In the genomic region with DNA sequence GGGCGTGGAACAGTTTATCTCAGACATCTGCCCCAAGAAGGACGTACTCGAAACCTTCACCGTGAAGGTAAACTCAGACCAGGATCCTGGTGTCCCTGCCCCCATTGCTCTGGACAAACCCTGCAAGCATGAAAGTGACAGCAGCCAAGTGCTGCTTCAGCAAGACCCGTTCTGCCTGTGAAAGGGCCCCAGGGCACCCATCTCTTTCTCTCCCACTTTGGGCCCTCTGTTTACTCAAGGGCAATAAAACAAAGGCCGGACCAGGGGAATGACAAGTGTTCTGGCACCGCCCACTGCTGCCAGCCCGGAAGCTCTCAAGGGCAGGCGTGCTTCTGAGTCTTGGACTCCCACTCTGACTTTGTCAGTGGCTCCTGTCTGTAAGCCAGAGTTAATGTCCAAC, we compare ENCODE assay signal across 11 cellular contexts. TPM values are rescaled to one million over a fixed set of nuclear protein-coding genes. Genes with fewer than 3 reads are reported as not detected.
DNase-seq lines count a peak whose midpoint lies in the region; ATAC-seq, FAIRE-seq and TF ChIP-seq lines count a peak whose summit lies in the region.
"Had no signal": no experiment of that assay in that cellular context is flagged by ENCODE, and none has a peak within 500 bp of the region (broad histone marks: within the 10 kb centered on the region; RNA-seq: fewer than 3 reads in every experiment).

No MANE protein-coding gene starts in this region.

- H3K4me1 ChIP-seq in HepG2 (ENCODE audit: insufficient read depth, low read length) (peaks cover 66% of the 10 kb centered on the region), right lobe of liver (no peaks in the 10 kb centered on the region), body of pancreas (peaks cover 51% of the 10 kb centered on the region), vagina (peaks cover 57% of the 10 kb centered on the region)

- in situ Hi-C loops in HepG2 (cut with HindIII; ENCODE audit: extremely low pct_ligation_motif_present, low pct_unique_long_range_greater_than_20kb) = no loop called here

- no peak overlapping the region for H2AFZ ChIP-seq in HepG2 (ENCODE audit: low read length)

- peak overlapping the region; percentile 28; the same call in 1 of the 2 replicates for H3K4me2 ChIP-seq in HepG2 (ENCODE audit: low read depth, low read length)

- no peak for TF ChIP-seq CTCF in HepG2 (CRISPR knock-in tag; IDR thresholded peaks at IDR 0.05)
- TF ChIP-seq CTCF in right lobe of liver (IDR thresholded peaks at IDR 0.05) = no peak
- no peak for TF ChIP-seq CTCF in body of pancreas (IDR thresholded peaks at IDR 0.05)
- no peak for TF ChIP-seq CTCF in vagina (IDR thresholded peaks at IDR 0.05)

- H3K4me3 ChIP-seq in HepG2 (replicated peaks in 1 of 3; ENCODE audit: insufficient read depth in 1 of 3, low read depth in 2 of 3, low read length in 3 of 3) (no peak overlapping the region), right lobe of liver (no peak overlapping the region), body of pancreas (no peak overlapping the region), vagina (no peak overlapping the region)

- POLR2A ChIA-PET in HepG2 (lab: Yijun Ruan, JAX) = interaction anchor here (1.3 kb wide), 1 partner anchor 53 kb away, joined by 5 read pairs; no protein-coding TSS in a partner anchor

- H3K36me3 ChIP-seq in HepG2 (replicated peaks in 1 of 2; ENCODE audit: control insufficient read depth in 1 of 2, insufficient read depth in 2 of 2, low read length in 2 of 2) (peaks cover 0 to 5% of the 10 kb centered on the region in 2 experiments; a peak in 2 of 5 replicates), right lobe of liver (peaks cover 0 to 4% (median 1%) of the 10 kb centered on the region in 4 donors), body of pancreas (replicated peaks in 1 of 2; ENCODE audit: insufficient read depth in 1 of 2, low read depth in 2 of 2) (peaks cover 0 to 5% of the 10 kb centered on the region in 2 donors), vagina (peaks cover 0 to 54% of the 10 kb centered on the region in 2 donors)

- no peak overlapping the region for H3K4me3 Mint-ChIP-seq in stimulated activated naive B cell treated with anti-CD40 and anti-IgM and Interleukin-4, amounts not matched to agents 10 μg/mL and 1 μg/mL and 100 μg/mL, for 72 hours
- H3K4me3 Mint-ChIP-seq: T-helper 1 cell treated with Interleukin-12 subunit alpha and Interleukin-12 subunit beta and Interleukin-4 antibody, amounts not matched to agents 30 μg/mL and 1 μg/mL, for 36 hours had no signal

- no peak for TF ChIP-seq EP300 in HepG2 (IDR thresholded peaks at IDR 0.05; ENCODE audit: low read depth in 2 of 2, low read length in 2 of 2)
- no peak for TF ChIP-seq EP300 in HepG2 (CRISPR knock-in tag; IDR thresholded peaks at IDR 0.05; ENCODE audit: borderline replicate concordance)

- no peaks in the 10 kb centered on the region for H3K9me3 Mint-ChIP-seq in stimulated activated naive B cell treated with anti-CD40 and anti-IgM and Interleukin-4, amounts not matched to agents 10 μg/mL and 1 μg/mL and 100 μg/mL, for 72 hours
- H3K9me3 Mint-ChIP-seq: T-helper 1 cell treated with Interleukin-12 subunit alpha and Interleukin-12 subunit beta and Interleukin-4 antibody, amounts not matched to agents 30 μg/mL and 1 μg/mL, for 36 hours had no signal

- no peak overlapping the region for H3K27ac Mint-ChIP-seq in stimulated activated naive B cell treated with anti-CD40 and anti-IgM and Interleukin-4, amounts not matched to agents 10 μg/mL and 1 μg/mL and 100 μg/mL, for 72 hours
- H3K27ac Mint-ChIP-seq: T-helper 1 cell treated with Interleukin-12 subunit alpha and Interleukin-12 subunit beta and Interleukin-4 antibody, amounts not matched to agents 30 μg/mL and 1 μg/mL, for 36 hours had no signal

- no peak for TF ChIP-seq RAD21 in HepG2 (CRISPR knock-in tag; IDR thresholded peaks at IDR 0.05)

- no TSS peak for BruUV-seq in HepG2 (replicated peaks; lab: Mats Ljungman, UMichigan)

- peaks cover 5 to 7% of the 10 kb centered on the region in 2 donors for H3K4me1 Mint-ChIP-seq in stimulated activated naive B cell treated with anti-CD40 and anti-IgM and Interleukin-4, amounts not matched to agents 10 μg/mL and 1 μg/mL and 100 μg/mL, for 72 hours

- TF ChIP-seq POLR2A in HepG2 (IDR thresholded peaks at IDR 0.05; ENCODE audit: insufficient read depth in 1 of 2, low read depth in 2 of 2, low read length in 2 of 2) = no peak
- TF ChIP-seq POLR2A in right lobe of liver (IDR thresholded peaks at IDR 0.05) = no peak
- no peak for TF ChIP-seq POLR2A in body of pancreas (IDR thresholded peaks at IDR 0.05)
- TF ChIP-seq POLR2A in vagina (IDR thresholded peaks at IDR 0.05) = no peak

- H3K27ac ChIP-seq in HepG2 (ENCODE audit: extremely low read length, insufficient read depth, low read length) = no peak overlapping the region
- no peak overlapping the region for H3K27ac ChIP-seq in right lobe of liver
- peak overlapping the region; percentile 17 to 62 (median 54) for H3K27ac ChIP-seq in body of pancreas
- H3K27ac ChIP-seq in vagina = peak overlapping the region; percentile 93

- H3K27me3 ChIP-seq in HepG2 (ENCODE audit: control insufficient read depth in 1 of 2, insufficient read depth in 2 of 2, low read length in 2 of 2) (no peaks in the 10 kb centered on the region; a peak in 1 of 5 replicates), right lobe of liver (no peaks in the 10 kb centered on the region), body of pancreas (no peaks in the 10 kb centered on the region), vagina (no peaks in the 10 kb centered on the region)

- no peaks in the 10 kb centered on the region for H3K9me3 ChIP-seq in HepG2 (ENCODE audit: low read length)
- no peaks in the 10 kb centered on the region for H3K9me3 ChIP-seq in right lobe of liver
- H3K9me3 ChIP-seq in body of pancreas = no peaks in the 10 kb centered on the region
- H3K9me3 ChIP-seq in vagina = no peaks in the 10 kb centered on the region

- no peak for FAIRE-seq in HepG2 (lab: Jason Lieb, UNC)

- no peak overlapping the region for H3K9ac ChIP-seq in HepG2 (ENCODE audit: insufficient read depth, low read depth, low read length)

- CTCF ChIA-PET in HepG2 (lab: Yijun Ruan, JAX; ENCODE audit: low intra/inter-chr PET ratio, low total read pairs) = no interaction called here

- intact Hi-C loops in HepG2 (cut with micrococcal nuclease; ENCODE audit: unreplicated experiment) (no loop called here), right lobe of liver (cut with DNase I) (no loop called here), body of pancreas (cut with DNase I) (no loop called here), vagina (cut with DNase I) (no loop called here)

- no peaks in the 10 kb centered on the region for H4K20me1 ChIP-seq in HepG2 (ENCODE audit: insufficient read depth, low read length)

- H3K36me3 Mint-ChIP-seq in stimulated activated naive B cell treated with anti-CD40 and anti-IgM and Interleukin-4, amounts not matched to agents 10 μg/mL and 1 μg/mL and 100 μg/mL, for 72 hours = peaks cover 19 to 31% of the 10 kb centered on the region in 2 donors

- DNase-seq in HepG2 (ENCODE audit: low spot score) (peak; percentile 74), right lobe of liver (no peak), body of pancreas (peak; percentile 53 to 76 (median 74)), mucosa of gallbladder (ENCODE audit: low spot score) (peak; percentile 41), vagina (ENCODE audit: extremely low spot score in 2 of 2) (no peak), dedifferentiated amniotic fluid mesenchymal stem cell (ENCODE audit: extremely low spot score) (no peak), NCI-H82 (lab: John Stamatoyannopoulos, UW) (no peak)
- DNase-seq in stimulated activated naive B cell treated with anti-CD40 and anti-IgM and Interleukin-4, amounts not matched to agents 10 μg/mL and 1 μg/mL and 100 μg/mL, for 72 hours = no peak
- DNase-seq: activated CD8-positive, alpha-beta memory T cell treated with anti-CD3 and anti-CD28 coated beads, Interleukin-2, amount 50 U/mL, for 48 hours; NCI-H2171 had no signal

- no peaks in the 10 kb centered on the region for H3K79me2 ChIP-seq in HepG2 (ENCODE audit: insufficient read depth, low read length)

- WGBS in HepG2 (ENCODE audit: low lambda C conversion rate) = 37% methylated on average over 8 of the region's 9 CpGs
- WGBS in right lobe of liver (ENCODE audit: insufficient coverage, low coverage, low lambda C conversion rate, missing lambda C conversion rate) = 87% methylated on average over 3 of the region's 9 CpGs
- 40 to 49% methylated on average over 8 to 9 of the region's 9 CpGs for WGBS in body of pancreas, 2 donors

- ATAC-seq in HepG2 (peak; percentile 75), right lobe of liver (no peak), body of pancreas (peak; percentile 55)
- no peak for ATAC-seq in stimulated activated naive B cell treated with anti-CD40 and anti-IgM and Interleukin-4, amounts not matched to agents 10 μg/mL and 1 μg/mL and 100 μg/mL, for 72 hours (replicated peaks)

- H3K27me3 Mint-ChIP-seq in stimulated activated naive B cell treated with anti-CD40 and anti-IgM and Interleukin-4, amounts not matched to agents 10 μg/mL and 1 μg/mL and 100 μg/mL, for 72 hours = peaks cover 0 to 3% of the 10 kb centered on the region in 2 donors

RNA-seq across cellular contexts. Expression of gene CD9, which starts 35.3 kb away (rescaled TPM):
- total RNA-seq in HepG2 (2016; rRNA removed; fragmentation: Illumina TruSeq; extraction: Trizol) = 4.3 and 5.8 TPM in 2 replicates
- 1.3 and 2.0 TPM in 2 replicates for total RNA-seq in HepG2 (2016; cell fraction: cytosol; rRNA removed; fragmentation: Illumina TruSeq; extraction: Trizol; ENCODE audit: low read depth)
- total RNA-seq in HepG2 (2016; cell fraction: insoluble cytoplasmic fraction; rRNA removed; fragmentation: Illumina TruSeq; extraction: Trizol) = 2.4 and 6.9 TPM in 2 replicates
- total RNA-seq in HepG2 (2016; cell fraction: membrane; rRNA removed; fragmentation: Illumina TruSeq; extraction: Trizol) = 2.1 and 2.4 TPM in 2 replicates
- total RNA-seq in HepG2 (2016; cell fraction: nucleus; rRNA removed; fragmentation: Illumina TruSeq; extraction: Trizol) = 5.9 and 6.5 TPM in 2 replicates
- polyA plus RNA-seq in HepG2 (2011; rRNA removed) = 38.3 and 40.1 TPM in 2 replicates
- 30.3 and 47.3 TPM in 2 replicates for polyA plus RNA-seq in HepG2 (2011; cell fraction: cytosol; rRNA removed)
- polyA plus RNA-seq in HepG2 (2011; cell fraction: nucleus; rRNA removed) = 15.2 and 20.2 TPM in 2 replicates
- 30.0 and 52.7 TPM in 2 replicates for polyA plus RNA-seq in HepG2 (2012)
- polyA plus RNA-seq in HepG2 (2016; cell fraction: cytosol; fragmentation: Illumina TruSeq; extraction: Trizol; ENCODE audit: low read depth) = 1.4 and 1.8 TPM in 2 replicates
- polyA plus RNA-seq in HepG2 (2016; cell fraction: insoluble cytoplasmic fraction; fragmentation: Illumina TruSeq; extraction: Trizol; ENCODE audit: low read depth) = 5.2 and 5.4 TPM in 2 replicates
- 1.9 and 2.4 TPM in 2 replicates for polyA plus RNA-seq in HepG2 (2016; cell fraction: membrane; fragmentation: Illumina TruSeq; extraction: Trizol; ENCODE audit: low read depth)
- 10.1 and 12.9 TPM in 2 replicates for polyA plus RNA-seq in HepG2 (2016; cell fraction: nucleus; fragmentation: Illumina TruSeq; extraction: Trizol; ENCODE audit: insufficient read depth, low read depth)
- polyA minus RNA-seq in HepG2 (2011; rRNA and poly(A)+ RNA removed; ENCODE audit: low replicate concordance) = 21.6 and 243 TPM in 2 replicates
- polyA minus RNA-seq in HepG2 (2011; cell fraction: cytosol; rRNA and poly(A)+ RNA removed) = 12.1 and 13.6 TPM in 2 replicates
- 8.9 and 10.4 TPM in 2 replicates for polyA minus RNA-seq in HepG2 (2011; cell fraction: nucleus; rRNA and poly(A)+ RNA removed)
- 10 to 100 TPM; 17.2 to 65.7 (median 34.2) TPM for total RNA-seq in right lobe of liver
- total RNA-seq in body of pancreas = 10 to 100 TPM; 66.6 to 91.3 TPM
- 139 TPM for total RNA-seq in mucosa of gallbladder
- 366 TPM for total RNA-seq in vagina

Comparison
In these comparisons a context has a peak if more than half of its experiments do, and no peak if none do; other contexts are left out.
1. ATAC-seq: peak in HepG2 (single experiment) and body of pancreas (single experiment); none in right lobe of liver (0 of 4) and stimulated activated naive B cell treated with anti-CD40 and anti-IgM and Interleukin-4, amounts not matched to agents 10 μg/mL and 1 μg/mL and 100 μg/mL, for 72 hours (0 of 2).
2. DNase-seq: peak in HepG2 (single experiment), body of pancreas (4 of 4) and mucosa of gallbladder (single experiment); none in right lobe of liver (0 of 3), vagina (0 of 2), stimulated activated naive B cell treated with anti-CD40 and anti-IgM and Interleukin-4, amounts not matched to agents 10 μg/mL and 1 μg/mL and 100 μg/mL, for 72 hours (single experiment), dedifferentiated amniotic fluid mesenchymal stem cell (single experiment) and NCI-H82 (single experiment).
3. H3K27ac ChIP-seq: peak in body of pancreas (4 of 4) and vagina (single experiment); none in HepG2 (single experiment) and right lobe of liver (0 of 3).